In the genomic region with DNA sequence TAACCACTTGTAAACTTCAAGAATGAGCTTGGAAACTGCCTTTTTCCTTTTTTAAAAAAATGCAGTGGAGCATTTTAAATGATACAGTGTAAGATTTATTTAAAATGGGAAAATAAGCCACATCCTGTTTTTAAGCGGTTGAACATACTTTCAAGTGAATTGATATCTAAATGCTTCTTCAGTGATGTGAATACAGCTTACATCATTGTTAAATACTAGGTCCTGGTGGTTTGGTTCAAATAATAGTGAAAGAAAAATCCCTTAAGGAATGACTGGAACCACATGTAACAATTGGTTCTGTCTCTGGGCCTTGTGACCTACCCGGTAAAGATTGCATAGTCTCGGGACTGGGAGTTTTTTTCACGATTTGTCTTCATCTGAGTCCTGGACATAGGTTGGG, we compare ENCODE assay signal across 19 cellular contexts. TPM values are rescaled to one million over a fixed set of nuclear protein-coding genes. Genes with fewer than 3 reads are reported as not detected.
A peak's percentile ranks its signal among the peaks of the same experiment; 100 is the strongest.
DNase-seq lines count a peak whose midpoint lies in the region; ATAC-seq, FAIRE-seq and TF ChIP-seq lines count a peak whose summit lies in the region.
"Had no signal": no experiment of that assay in that cellular context is flagged by ENCODE, and none has a peak within 500 bp of the region (broad histone marks: within the 10 kb centered on the region; RNA-seq: fewer than 3 reads in every experiment).

No MANE protein-coding gene starts in this region.

- no peaks in the 10 kb centered on the region for H3K9me1 ChIP-seq in K562 (ENCODE audit: control insufficient read depth, insufficient read depth, low read length)

- H3K27me3 ChIP-seq in SJSA1 (replicated peaks) (no peaks in the 10 kb centered on the region), K562 (ENCODE audit: control insufficient read depth in 2 of 2, insufficient read depth in 2 of 2, low read length in 2 of 2) (peaks cover 29 to 63% of the 10 kb centered on the region in 2 experiments)

- POLR2A ChIA-PET in K562 (lab: Yijun Ruan, JAX): no interaction called here

- no peak for TF ChIP-seq RAD21 in K562 (CRISPR knock-in tag; conservative IDR thresholded peaks at IDR 0.05 in 1 of 2, IDR thresholded peaks at IDR 0.05 in 1 of 2)

- H4K20me1 ChIP-seq in K562 (replicated peaks; ENCODE audit: control insufficient read depth, insufficient read depth, low read length): no peaks in the 10 kb centered on the region

- no peak overlapping the region for H2AFZ ChIP-seq in K562 (ENCODE audit: low read depth, low read length)

- CTCF ChIA-PET in K562 (lab: Yijun Ruan, JAX; ENCODE audit: low intra/inter-chr PET ratio): no interaction called here

- no peak overlapping the region for H3K9ac ChIP-seq in K562 (ENCODE audit: insufficient read depth in 1 of 2, low read depth in 2 of 2, low read length in 2 of 2)

- H3K79me2 ChIP-seq in K562 (ENCODE audit: control insufficient read depth, insufficient read depth, low read length): no peaks in the 10 kb centered on the region

- no peak for FAIRE-seq in K562 (lab: Jason Lieb, UNC)

- ATAC-seq in K562: no peak
- ATAC-seq in HG03460 (IDR thresholded peaks at IDR 0.05; ENCODE audit: unreplicated experiment): no peak

- no TSS peak for BruUV-seq in K562 (replicated peaks; lab: Mats Ljungman, UMichigan)

- TF ChIP-seq CTCF in K562 (IDR thresholded peaks at IDR 0.05 in 2 of 3, conservative IDR thresholded peaks at IDR 0.05 in 1 of 3; ENCODE audit: insufficient read depth in 2 of 3, low read depth in 1 of 3, low read length in 3 of 3) (no peak), retinal pigment epithelial cell (conservative IDR thresholded peaks at IDR 0.05; ENCODE audit: low read depth, low read length) (no peak)

- H3K4me2 ChIP-seq in K562 (ENCODE audit: insufficient read depth, low read length): no peak overlapping the region

- TF ChIP-seq POLR2A in K562 (conservative IDR thresholded peaks at IDR 0.05): no peak

- H3K36me3 ChIP-seq in SJSA1 (no peaks in the 10 kb centered on the region), K562 (ENCODE audit: control insufficient read depth, insufficient read depth, low read length) (no peaks in the 10 kb centered on the region)

- peak overlapping the region; percentile 81 for H3K27ac ChIP-seq in SJSA1
- no peak overlapping the region for H3K27ac ChIP-seq in K562 (ENCODE audit: extremely low read depth, low read depth, low read length)
- H3K27ac ChIP-seq: 22Rv1, C4-2B, RWPE1 had no signal

- H3K4me1 ChIP-seq in SJSA1 (replicated peaks) (peaks cover 41% of the 10 kb centered on the region), K562 (replicated peaks in 1 of 2; ENCODE audit: control insufficient read depth in 2 of 2, insufficient read depth in 2 of 2, low read length in 2 of 2) (no peaks in the 10 kb centered on the region)

- H3K4me3 ChIP-seq in SJSA1 (no peak overlapping the region), K562 (no peak overlapping the region), retinal pigment epithelial cell (ENCODE audit: low read length) (no peak overlapping the region)

- H3K9me3 ChIP-seq in SJSA1 (replicated peaks) (peaks cover 6% of the 10 kb centered on the region; the same call in 1 of the 2 replicates), K562 (replicated peaks; ENCODE audit: control insufficient read depth, insufficient read depth, low read depth, low read length) (no peaks in the 10 kb centered on the region)

- DNase-seq in DMS53 (lab: John Stamatoyannopoulos, UW) (peak; percentile 19), DMS53 treated with DMSO at 0.1 percent for 48 hours (lab: John Stamatoyannopoulos, UW; ENCODE audit: unreplicated experiment) (no peak), SJSA1 (ENCODE audit: low read depth in 1 of 2, low spot score in 2 of 2) (peak in 1 of 2 experiments; percentile 74), K562 (ENCODE audit: extremely low read depth in 1 of 4, low spot score in 3 of 4) (no peak), retinal pigment epithelial cell (ENCODE audit: low read depth) (peak; percentile 18), NCI-H524 treated with DMSO at 0.1 percent for 48 hours (lab: John Stamatoyannopoulos, UW) (no peak), COLO829 (ENCODE audit: low spot score) (no peak)
- DNase-seq: DMS153, GOT3, Kasumi-1, NCI-H1105 treated with DMSO at 0.1 percent for 48 hours, NCI-H187, NCI-H2171 treated with DMSO at 0.1 percent for 48 hours, NCI-H446 treated with DMSO at 0.1 percent for 48 hours, NCI-H748 treated with DMSO at 0.1 percent for 48 hours had no signal

- intact Hi-C loops in K562 (cut with micrococcal nuclease): no loop called here

- WGBS in K562 (ENCODE audit: insufficient coverage, low coverage, missing lambda C conversion rate): 4% methylated on average over 4 of the region's 4 CpGs

- TF ChIP-seq EP300 in K562 (IDR thresholded peaks at IDR 0.05; ENCODE audit: low read length): no peak

- in situ Hi-C loops in K562 (cut with MboI): no loop called here

TF ChIP-seq in K562, 482 proteins besides CTCF, POLR2A, EP300 and RAD21:
- TF ChIP-seq DDX20 (tag; IDR thresholded peaks at IDR 0.05; ENCODE audit: low read depth): no peak
- TF ChIP-seq, protein P1, sequence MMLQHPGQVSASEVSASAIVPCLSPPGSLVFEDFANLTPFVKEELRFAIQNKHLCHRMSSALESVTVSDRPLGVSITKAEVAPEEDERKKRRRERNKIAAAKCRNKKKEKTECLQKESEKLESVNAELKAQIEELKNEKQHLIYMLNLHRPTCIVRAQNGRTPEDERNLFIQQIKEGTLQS (IDR thresholded peaks at IDR 0.05): 0 out of 2 replicates have a peak, but pooled peaks have one; percentile 2
- TF ChIP-seq, protein P1 (CRISPR knock-in tag; conservative IDR thresholded peaks at IDR 0.05): no peak

RNA-seq across cellular contexts. Expression of a gene that starts 44.2 kb away (rescaled TPM):
- 1.4 and 1.7 TPM in 2 replicates for total RNA-seq in SJSA1 (2014; rRNA removed; shearing (Covaris generic))
- not detected in 2 replicates for total RNA-seq in K562 (2011; cell fraction: chromatin; rRNA removed; ENCODE audit: low replicate concordance)
- total RNA-seq in K562 (2011; cell fraction: nucleolus; rRNA removed): 0.17 TPM in 1 of 2 replicates, not detected in the other
- total RNA-seq in K562 (2011; cell fraction: nucleoplasm; rRNA removed): not detected in 2 replicates
- not detected in 2 replicates for total RNA-seq in K562 (2014; rRNA removed)
- 0.10 TPM in 1 of 2 replicates, not detected in the other for total RNA-seq in K562 (2014; rRNA removed; fragmentation: Illumina TruSeq; extraction: Trizol)
- total RNA-seq in K562 (2015; rRNA removed; fragmentation: Illumina TruSeq; extraction: Trizol): 0.07 and 0.15 TPM in 2 replicates
- 0.07 and 0.13 TPM in 2 replicates for total RNA-seq in K562 (2021)
- 0.04 and 0.15 TPM in 2 replicates for polyA plus RNA-seq in K562 (2011; rRNA removed)
- polyA plus RNA-seq in K562 (2011; cell fraction: cytosol; rRNA removed): 0.06 and 0.21 TPM in 2 replicates
- 0.06 TPM in 1 of 2 replicates, not detected in the other for polyA plus RNA-seq in K562 (2011; cell fraction: nucleus; rRNA removed)
- 0.13 and 0.26 TPM in 2 replicates for polyA plus RNA-seq in K562 (2012)
- 0.10 TPM in 2 replicates for polyA plus RNA-seq in K562 (2014; fragmentation: Illumina TruSeq; extraction: Trizol)
- under 1 TPM in 1 of 2 experiments, not detected in 1; 0.01 TPM for polyA plus RNA-seq in K562 (2014; fragmentation: Nextera tagmentation; extraction: Ambion mirVana)
- 0.05 and 0.22 TPM in 2 replicates for polyA plus RNA-seq in K562 (2014; rRNA removed)
- polyA minus RNA-seq in K562 (2011; rRNA and poly(A)+ RNA removed): 0.07 and 0.36 TPM in 2 replicates
- 1.1 TPM in 1 of 2 replicates, not detected in the other for polyA minus RNA-seq in K562 (2011; cell fraction: cytosol; rRNA and poly(A)+ RNA removed)
- 0.13 and 0.22 TPM in 2 replicates for polyA minus RNA-seq in K562 (2011; cell fraction: nucleus; rRNA and poly(A)+ RNA removed)

Comparison
In these comparisons a context has a peak if more than half of its experiments do, and no peak if none do; other contexts are left out.
1. DNase-seq: peak in DMS53 (single experiment) and retinal pigment epithelial cell (single experiment); none in DMS53 treated with DMSO at 0.1 percent for 48 hours (single experiment), K562 (0 of 4), NCI-H524 treated with DMSO at 0.1 percent for 48 hours (single experiment) and COLO829 (single experiment).